27 cellular contexts compared by ENCODE assay signal in the genomic region with DNA sequence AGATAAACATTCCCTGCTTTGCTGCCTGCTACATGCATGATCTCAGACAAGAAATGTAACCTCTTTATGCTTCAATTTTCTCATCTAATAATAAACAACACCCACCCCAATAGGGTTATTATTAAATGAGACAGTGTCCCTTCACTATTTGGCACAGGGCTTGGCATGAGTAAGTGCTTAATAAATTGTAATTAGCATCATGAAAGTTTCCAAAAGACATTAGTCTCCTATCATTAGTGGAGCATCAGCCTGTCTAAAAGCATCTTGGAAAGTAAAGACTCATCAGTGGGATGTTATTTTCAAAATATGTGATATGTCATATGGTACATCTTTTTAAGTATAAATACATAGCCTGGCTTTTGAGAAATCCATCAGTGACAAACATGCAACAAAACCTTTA.
"Had no signal": no experiment of that assay in that cellular context is flagged by ENCODE, and none has a peak within 500 bp of the region (broad histone marks: within the 10 kb centered on the region; RNA-seq: fewer than 3 reads in every experiment).

No MANE protein-coding gene starts in this region.

- FAIRE-seq: astrocyte, bronchial epithelial cell had no signal

- H3K36me3 ChIP-seq: brain microvascular endothelial cell, esophagus muscularis mucosa, gastrocnemius medialis, heart left ventricle had no signal

- H3K4me3 ChIP-seq: coronary artery, dorsolateral prefrontal cortex, esophagus muscularis mucosa, gastrocnemius medialis, heart left ventricle had no signal

- H3K4me1 ChIP-seq: foreskin keratinocyte had no signal

- H3K27ac ChIP-seq: brain microvascular endothelial cell, coronary artery, dorsolateral prefrontal cortex, esophagus muscularis mucosa, foreskin keratinocyte, gastrocnemius medialis, heart left ventricle had no signal

- DNase-seq: activated CD4-positive, alpha-beta memory T cell treated with anti-CD3 and anti-CD28 coated beads for 36 hours; activated CD4-positive, alpha-beta T cell treated with anti-CD3 and anti-CD28 coated beads for 36 hours; activated CD4-positive, alpha-beta T cell treated with anti-CD3 and anti-CD28 coated beads, Interleukin-2, amount 10 ng/mL, durations not matched to agents 24 days and 14 days; activated CD4-positive, CD25-positive, alpha-beta regulatory T cell; activated CD4-positive, CD25-positive, alpha-beta regulatory T cell treated with anti-CD3 and anti-CD28 coated beads, Interleukin-2, amount 50 U/mL, for 72 hours; activated CD8-positive, alpha-beta T cell treated with anti-CD3 and anti-CD28 coated beads, Interleukin-2, amount 10 ng/mL, durations not matched to agents 7 days and 5 days; activated effector memory CD4-positive, alpha-beta T cell treated with Interleukin-2 at 50 U/mL for 16 hours; activated gamma-delta T cell treated with Interleukin-2 at 50 U/mL for 16 hours; activated naive CD4-positive, alpha-beta T cell treated with anti-CD3 and anti-CD28 coated beads, Interleukin-2, amount 50 U/mL, for 16 hours; activated naive CD4-positive, alpha-beta T cell treated with Interleukin-2 at 50 U/mL for 16 hours; activated T-cell treated with anti-CD3 and anti-CD28 coated beads, Interleukin-2, amount 50 U/mL, for 4 hours; amniotic stem cell; anterior cingulate cortex; brain microvascular endothelial cell; dorsolateral prefrontal cortex; effector memory CD4-positive, alpha-beta T cell; endodermal cell; erythroblast; foreskin keratinocyte; gastrocnemius medialis; glutamatergic neuron; heart left ventricle; T-helper 2 cell had no signal

- H3K27me3 ChIP-seq: brain microvascular endothelial cell, dorsolateral prefrontal cortex, esophagus muscularis mucosa, foreskin keratinocyte, gastrocnemius medialis, heart left ventricle had no signal

- H3K9me3 ChIP-seq: esophagus muscularis mucosa, gastrocnemius medialis, heart left ventricle had no signal
